1 cellular context compared by ENCODE assay signal in genomic region chr9:87594218-87594617, GRCh38.
TF ChIP-seq lines count a peak whose summit lies in the region.

No MANE protein-coding gene starts in this region.

TF ChIP-seq in GM23338, 12 proteins besides CTCF, POLR2A, EP300 and RAD21 (continued from another document):
- TF ChIP-seq ZNF462 (CRISPR knock-in tag; IDR thresholded peaks at IDR 0.05) (no peak), POLR2AphosphoS5 (IDR thresholded peaks at IDR 0.05; ENCODE audit: low read depth) (no peak), ETS1 (IDR thresholded peaks at IDR 0.05) (no peak), EZH2phosphoT487 (IDR thresholded peaks at IDR 0.05; ENCODE audit: unreplicated experiment) (no peak), STAT1 (IDR thresholded peaks at IDR 0.05; ENCODE audit: unreplicated experiment) (no peak)
